Comparison of ENCODE assay signal across 29 cellular contexts in genomic region chr5:3123763-3124157, GRCh38.
"Had no signal": no experiment of that assay in that cellular context is flagged by ENCODE, and none has a peak within 500 bp of the region (broad histone marks: within the 10 kb centered on the region; RNA-seq: fewer than 3 reads in every experiment).

No MANE protein-coding gene starts in this region.

- H3K4me3 ChIP-seq: MG63, SJCRH30, SK-N-MC had no signal

- H3K27ac Mint-ChIP-seq: activated CD4-positive, alpha-beta T cell treated with anti-CD3 and anti-CD28 coated beads for 36 hours; activated CD4-positive, alpha-beta T cell treated with anti-CD3 and anti-CD28 coated beads, Interleukin-2, amount 10 ng/mL, durations not matched to agents 7 days and 5 days; activated CD8-positive, alpha-beta T cell treated with anti-CD3 and anti-CD28 coated beads, Interleukin-2, amount 10 ng/mL, durations not matched to agents 7 days and 5 days; activated naive CD8-positive, alpha-beta T cell treated with anti-CD3 and anti-CD28 coated beads for 36 hours; activated T-cell treated with anti-CD3 and anti-CD28 coated beads, Interleukin-2, amount 50 U/mL, for 24 hours; activated T-helper 2 cell treated with anti-CD3 and anti-CD28 coated beads, Interferon-gamma antibody, Interleukin-2, Interleukin-4, amounts not matched to agents 10 μg/mL and 5 μg/mL and 100 μg/mL, durations not matched to agents 14 hours and 24 hours and 36 hours; T-helper 1 cell treated with Interleukin-12 subunit alpha and Interleukin-12 subunit beta and Interleukin-4 antibody, amounts not matched to agents 30 μg/mL and 1 μg/mL, for 36 hours; T-helper 2 cell treated with Interferon-gamma antibody and Interleukin-4, amounts not matched to agents 5 μg/mL and 100 μg/mL, for 36 hours had no signal

- H3K36me3 Mint-ChIP-seq: activated naive CD8-positive, alpha-beta T cell treated with anti-CD3 and anti-CD28 coated beads for 36 hours had no signal

- H3K4me1 ChIP-seq: SJCRH30 had no signal

- H3K4me3 Mint-ChIP-seq: activated CD4-positive, alpha-beta T cell treated with anti-CD3 and anti-CD28 coated beads for 36 hours; activated CD4-positive, alpha-beta T cell treated with anti-CD3 and anti-CD28 coated beads, Interleukin-2, amount 10 ng/mL, durations not matched to agents 7 days and 5 days; activated CD8-positive, alpha-beta T cell treated with anti-CD3 and anti-CD28 coated beads, Interleukin-2, amount 10 ng/mL, durations not matched to agents 7 days and 5 days; activated naive CD8-positive, alpha-beta T cell treated with anti-CD3 and anti-CD28 coated beads for 36 hours; activated T-cell treated with anti-CD3 and anti-CD28 coated beads, Interleukin-2, amount 50 U/mL, for 24 hours; T-helper 1 cell treated with Interleukin-12 subunit alpha and Interleukin-12 subunit beta and Interleukin-4 antibody, amounts not matched to agents 30 μg/mL and 1 μg/mL, for 36 hours; T-helper 2 cell treated with Interferon-gamma antibody and Interleukin-4, amounts not matched to agents 5 μg/mL and 100 μg/mL, for 36 hours had no signal

- DNase-seq: activated CD4-positive, alpha-beta T cell treated with anti-CD3 and anti-CD28 coated beads for 36 hours; activated CD4-positive, alpha-beta T cell treated with anti-CD3 and anti-CD28 coated beads, Interleukin-2, amount 10 ng/mL, durations not matched to agents 7 days and 5 days; activated CD4-positive, alpha-beta T cell treated with anti-CD3 and anti-CD28 coated beads, Interleukin-2, amount 50 U/mL, for 48 hours; activated CD8-positive, alpha-beta T cell treated with anti-CD3 and anti-CD28 coated beads, Interleukin-2, amount 10 ng/mL, durations not matched to agents 7 days and 5 days; activated gamma-delta T cell treated with Interleukin-2 at 50 U/mL for 16 hours; activated naive CD4-positive, alpha-beta T cell treated with anti-CD3 and anti-CD28 coated beads, Interleukin-2, amount 50 U/mL, for 16 hours; activated naive CD8-positive, alpha-beta T cell treated with anti-CD3 and anti-CD28 coated beads for 36 hours; activated T-cell treated with anti-CD3 and anti-CD28 coated beads, Interleukin-2, amount 50 U/mL, for 24 hours; amniotic stem cell; aorta; brain microvascular endothelial cell; central memory CD4-positive, alpha-beta T cell; Kasumi-1; MG63; NCI-H1048; NCI-H1436 treated with DMSO at 0.1 percent for 48 hours; NCI-H1694 treated with DMSO at 0.1 percent for 48 hours; NCI-H2029; NCI-H345; NCI-H524 treated with DMSO at 0.1 percent for 48 hours; SHP77; SJCRH30 had no signal

- H3K36me3 ChIP-seq: brain microvascular endothelial cell, MG63, SJCRH30 had no signal

- H3K9me3 Mint-ChIP-seq: activated naive CD8-positive, alpha-beta T cell treated with anti-CD3 and anti-CD28 coated beads for 36 hours; T-helper 1 cell treated with Interleukin-12 subunit alpha and Interleukin-12 subunit beta and Interleukin-4 antibody, amounts not matched to agents 30 μg/mL and 1 μg/mL, for 36 hours; T-helper 2 cell treated with Interferon-gamma antibody and Interleukin-4, amounts not matched to agents 5 μg/mL and 100 μg/mL, for 36 hours had no signal

- H3K9me3 ChIP-seq: MG63, SJCRH30 had no signal

- H3K4me1 Mint-ChIP-seq: activated CD4-positive, alpha-beta T cell treated with anti-CD3 and anti-CD28 coated beads, Interleukin-2, amount 10 ng/mL, durations not matched to agents 7 days and 5 days had no signal

- H3K27ac ChIP-seq: brain microvascular endothelial cell, SJCRH30, SK-N-MC had no signal

- FAIRE-seq: TTC549 had no signal

- H3K27me3 ChIP-seq: brain microvascular endothelial cell, MG63, SJCRH30 had no signal

- ATAC-seq: activated CD4-positive, alpha-beta T cell treated with anti-CD3 and anti-CD28 coated beads for 36 hours; activated CD4-positive, CD25-positive, alpha-beta regulatory T cell treated with anti-CD3 and anti-CD28 coated beads, Interleukin-2, amount 50 U/mL, for 24 hours; activated CD8-positive, alpha-beta T cell treated with anti-CD3 and anti-CD28 coated beads, Interleukin-2, amount 10 ng/mL, durations not matched to agents 7 days and 5 days; Panc1 had no signal
